In the genomic region with DNA sequence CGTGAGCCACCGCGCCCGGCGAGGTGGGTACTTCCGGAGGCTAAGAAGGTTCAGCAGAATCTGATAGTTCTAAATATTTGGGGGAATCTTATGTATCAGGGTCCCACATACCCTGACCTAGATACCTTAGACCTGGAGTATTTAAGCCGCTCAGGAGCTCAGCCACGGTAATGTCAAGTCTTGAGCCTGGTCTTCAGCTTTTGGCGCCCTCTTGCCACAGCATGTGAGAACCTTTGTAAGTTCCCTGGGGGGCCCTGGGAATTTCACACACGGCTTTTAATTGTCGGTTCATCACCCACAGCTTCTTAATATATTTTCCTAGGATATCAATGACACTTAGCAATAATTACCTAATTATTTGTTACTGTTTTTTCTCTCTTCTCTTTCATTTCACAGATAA, we compare ENCODE assay signal across 18 cellular contexts.
"Had no signal": no experiment of that assay in that cellular context is flagged by ENCODE, and none has a peak within 500 bp of the region (broad histone marks: within the 10 kb centered on the region; RNA-seq: fewer than 3 reads in every experiment).

No MANE protein-coding gene starts in this region.

- H3K36me3 Mint-ChIP-seq: activated CD8-positive, alpha-beta memory T cell treated with anti-CD3 and anti-CD28 coated beads, Interleukin-2, amount 10 ng/mL, durations not matched to agents 7 days and 5 days; activated naive CD8-positive, alpha-beta T cell had no signal

- H3K36me3 ChIP-seq: neural progenitor cell, tibial artery had no signal

- H3K27me3 ChIP-seq: hepatocyte, neural progenitor cell had no signal

- DNase-seq: activated CD4-positive, alpha-beta T cell treated with anti-CD3 and anti-CD28 coated beads, Interleukin-2, amount 50 U/mL, for 1 hour; activated CD4-positive, CD25-positive, alpha-beta regulatory T cell; activated CD8-positive, alpha-beta memory T cell treated with anti-CD3 and anti-CD28 coated beads, Interleukin-2, amount 10 ng/mL, durations not matched to agents 7 days and 5 days; activated gamma-delta T cell; activated T-cell treated with anti-CD3 and anti-CD28 coated beads, Interleukin-2, amount 50 U/mL, for 24 hours; amygdala; erythroblast; midbrain; retina; small intestine; tibial artery had no signal

- H3K4me1 Mint-ChIP-seq: activated CD8-positive, alpha-beta memory T cell treated with anti-CD3 and anti-CD28 coated beads, Interleukin-2, amount 10 ng/mL, durations not matched to agents 7 days and 5 days; brain; central memory CD8-positive, alpha-beta T cell; neural progenitor cell had no signal

- H3K4me3 ChIP-seq: hepatocyte, neural progenitor cell, tibial artery had no signal

- H3K4me1 ChIP-seq: neural progenitor cell, parathyroid adenoma, tibial artery had no signal

- H3K27ac Mint-ChIP-seq: activated CD8-positive, alpha-beta memory T cell treated with anti-CD3 and anti-CD28 coated beads, Interleukin-2, amount 10 ng/mL, durations not matched to agents 7 days and 5 days; activated naive CD8-positive, alpha-beta T cell; activated T-cell treated with anti-CD3 and anti-CD28 coated beads, Interleukin-2, amount 50 U/mL, for 24 hours; brain; neural progenitor cell; T-helper 1 cell treated with Interleukin-12 subunit alpha and Interleukin-12 subunit beta and Interleukin-4 antibody, amounts not matched to agents 30 μg/mL and 1 μg/mL, for 36 hours had no signal

- ATAC-seq: activated CD8-positive, alpha-beta memory T cell treated with anti-CD3 and anti-CD28 coated beads, Interleukin-2, amount 10 ng/mL, durations not matched to agents 7 days and 5 days had no signal

- H3K4me3 Mint-ChIP-seq: activated CD8-positive, alpha-beta memory T cell treated with anti-CD3 and anti-CD28 coated beads, Interleukin-2, amount 10 ng/mL, durations not matched to agents 7 days and 5 days; activated naive CD8-positive, alpha-beta T cell; activated T-cell treated with anti-CD3 and anti-CD28 coated beads, Interleukin-2, amount 50 U/mL, for 24 hours; brain; central memory CD8-positive, alpha-beta T cell; neural progenitor cell; T-helper 1 cell treated with Interleukin-12 subunit alpha and Interleukin-12 subunit beta and Interleukin-4 antibody, amounts not matched to agents 30 μg/mL and 1 μg/mL, for 36 hours had no signal

- H2AFZ ChIP-seq: hepatocyte, neural progenitor cell, parathyroid adenoma had no signal

- H3K4me2 ChIP-seq: hepatocyte, neural progenitor cell had no signal

- H3K27ac ChIP-seq: hepatocyte, neural progenitor cell, parathyroid adenoma, tibial artery had no signal

- H3K9ac ChIP-seq: neural progenitor cell, parathyroid adenoma had no signal

- H3K79me2 ChIP-seq: hepatocyte, parathyroid adenoma had no signal
